1 cellular context compared by ENCODE assay signal in the genomic region with DNA sequence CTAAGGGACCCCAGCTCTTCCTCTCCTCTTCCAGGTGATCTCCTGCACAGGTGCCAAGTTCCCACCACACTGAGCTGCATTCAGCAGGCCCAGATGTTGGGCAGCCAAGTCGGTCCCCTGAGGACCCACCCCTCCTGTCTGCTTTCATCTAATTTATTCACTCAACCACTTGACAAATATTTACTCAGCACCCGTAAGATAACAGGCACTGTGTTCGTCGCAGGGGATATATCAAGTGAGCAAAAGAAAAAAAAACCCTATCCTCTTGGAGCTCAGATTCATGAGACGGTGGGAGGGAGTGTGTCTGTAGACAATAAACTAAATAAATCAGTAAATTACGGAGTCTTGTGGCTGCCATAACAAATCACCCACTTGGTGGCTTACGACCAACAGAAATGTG.
TF ChIP-seq lines count a peak whose summit lies in the region.

No MANE protein-coding gene starts in this region.

TF ChIP-seq in K562, 482 proteins besides CTCF, POLR2A, EP300 and RAD21 (continued from another document):
- TF ChIP-seq, protein P1, sequence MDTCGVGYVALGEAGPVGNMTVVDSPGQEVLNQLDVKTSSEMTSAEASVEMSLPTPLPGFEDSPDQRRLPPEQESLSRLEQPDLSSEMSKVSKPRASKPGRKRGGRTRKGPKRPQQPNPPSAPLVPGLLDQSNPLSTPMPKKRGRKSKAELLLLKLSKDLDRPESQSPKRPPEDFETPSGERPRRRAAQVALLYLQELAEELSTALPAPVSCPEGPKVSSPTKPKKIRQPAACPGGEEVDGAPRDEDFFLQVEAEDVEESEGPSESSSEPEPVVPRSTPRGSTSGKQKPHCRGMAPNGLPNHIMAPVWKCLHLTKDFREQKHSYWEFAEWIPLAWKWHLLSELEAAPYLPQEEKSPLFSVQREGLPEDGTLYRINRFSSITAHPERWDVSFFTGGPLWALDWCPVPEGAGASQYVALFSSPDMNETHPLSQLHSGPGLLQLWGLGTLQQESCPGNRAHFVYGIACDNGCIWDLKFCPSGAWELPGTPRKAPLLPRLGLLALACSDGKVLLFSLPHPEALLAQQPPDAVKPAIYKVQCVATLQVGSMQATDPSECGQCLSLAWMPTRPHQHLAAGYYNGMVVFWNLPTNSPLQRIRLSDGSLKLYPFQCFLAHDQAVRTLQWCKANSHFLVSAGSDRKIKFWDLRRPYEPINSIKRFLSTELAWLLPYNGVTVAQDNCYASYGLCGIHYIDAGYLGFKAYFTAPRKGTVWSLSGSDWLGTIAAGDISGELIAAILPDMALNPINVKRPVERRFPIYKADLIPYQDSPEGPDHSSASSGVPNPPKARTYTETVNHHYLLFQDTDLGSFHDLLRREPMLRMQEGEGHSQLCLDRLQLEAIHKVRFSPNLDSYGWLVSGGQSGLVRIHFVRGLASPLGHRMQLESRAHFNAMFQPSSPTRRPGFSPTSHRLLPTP (IDR thresholded peaks at IDR 0.05; ENCODE audit: borderline replicate concordance, extremely low read depth, insufficient read length), result no peak
- TF ChIP-seq FOXA3 (CRISPR knock-in tag; conservative IDR thresholded peaks at IDR 0.05 in 1 of 2, IDR thresholded peaks at IDR 0.05 in 1 of 2) (peak in 1 of 2 experiments; percentile 48; a peak in 1 of 4 replicates), TGIF2 (CRISPR knock-in tag; IDR thresholded peaks at IDR 0.05) (no peak), MEIS2 (IDR thresholded peaks at IDR 0.05; ENCODE audit: partially characterized antibody) (peak; percentile 53), CREM (IDR thresholded peaks at IDR 0.05; ENCODE audit: low read depth) (no peak)
